ENCODE assay signal across 8 cellular contexts in the genomic region with DNA sequence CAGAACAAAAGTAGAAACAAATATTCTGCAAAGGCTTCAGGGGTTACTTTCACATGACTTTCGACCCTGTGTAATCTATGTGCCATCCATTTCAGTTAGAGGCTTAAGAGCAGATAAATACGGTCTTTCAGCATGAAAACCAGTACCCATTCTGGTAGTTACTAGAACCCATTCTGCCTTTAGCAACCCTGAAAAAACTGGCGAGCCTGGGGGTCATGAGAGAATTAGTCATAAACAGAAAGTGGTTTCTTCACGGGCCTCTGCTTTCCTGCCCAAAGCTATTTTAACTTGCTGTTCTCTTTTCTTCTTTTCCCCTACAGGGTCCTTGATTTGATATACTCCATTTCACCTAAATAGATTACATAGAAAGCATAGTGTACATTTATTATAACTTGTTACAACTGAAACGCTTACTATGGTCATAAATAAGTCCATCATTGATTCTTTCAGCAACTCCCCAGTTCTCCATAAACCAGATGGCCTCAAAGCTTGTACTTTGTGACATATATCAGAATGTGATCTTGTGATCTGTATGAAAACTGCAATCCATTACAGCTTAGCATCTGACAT. TPM values are rescaled to one million over a fixed set of nuclear protein-coding genes. Genes with fewer than 3 reads are reported as not detected.
DNase-seq lines count a peak whose midpoint lies in the region; ATAC-seq and TF ChIP-seq lines count a peak whose summit lies in the region.

No MANE protein-coding gene starts in this region.

- peaks cover 8% of the 10 kb centered on the region for H3K36me3 Mint-ChIP-seq in natural killer cell

- no peaks in the 10 kb centered on the region for H3K9me3 Mint-ChIP-seq in natural killer cell

- no peak for TF ChIP-seq CTCF in natural killer cell (IDR thresholded peaks at IDR 0.05)

- H3K4me3 Mint-ChIP-seq in natural killer cell = no peak overlapping the region

- in situ Hi-C loops in SK-MEL-5 (cut with HindIII; ENCODE audit: low pct_unique_long_range_greater_than_20kb, low sequenced_read_pairs) = no loop called here

- peak; percentile 60 for ATAC-seq in HG02943 (IDR thresholded peaks at IDR 0.05; ENCODE audit: low read depth, unreplicated experiment)
- peak; percentile 43 to 77 (median 56) for ATAC-seq in natural killer cell
- no peak for ATAC-seq in sciatic nerve

- H3K4me1 Mint-ChIP-seq in natural killer cell = peaks cover 21 to 23% of the 10 kb centered on the region in 2 donors

- H3K27ac Mint-ChIP-seq in natural killer cell = peak overlapping the region; percentile 51 to 91

- H3K27me3 Mint-ChIP-seq in natural killer cell (ENCODE audit: low read depth in 2 of 2) = no peaks in the 10 kb centered on the region

- DNase-seq in activated CD4-positive, alpha-beta T cell treated with anti-CD3 and anti-CD28 coated beads for 48 hours = peak; percentile 21
- no peak for DNase-seq in activated CD4-positive, alpha-beta T cell treated with anti-CD3 and anti-CD28 coated beads, Interleukin-2, amount 50 U/mL, for 48 hours
- DNase-seq in SK-MEL-5 (ENCODE audit: low read depth, low spot score) = peak; percentile 90
- no peak for DNase-seq in natural killer cell
- no peak for DNase-seq in DMS114 treated with DMSO at 0.1 percent for 48 hours (lab: John Stamatoyannopoulos, UW; ENCODE audit: unreplicated experiment)
- DNase-seq in NCI-H345 (lab: John Stamatoyannopoulos, UW) = no peak
- DNase-seq in sciatic nerve (ENCODE audit: low spot score) = no peak

- intact Hi-C loops in natural killer cell (cut with micrococcal nuclease) (loop anchor here (2.0 kb wide), 1 partner anchor 14 kb away; no protein-coding TSS in a partner anchor), sciatic nerve (cut with DNase I) (no loop called here)

RNA-seq across cellular contexts. Expression of gene WDFY1, which starts 48.3 kb away (rescaled TPM):
- total RNA-seq in SK-MEL-5 (2014; rRNA removed; shearing (Covaris generic)) = 156 and 162 TPM in 2 replicates
- 70.4 and 86.6 TPM in 2 replicates for polyA plus RNA-seq in SK-MEL-5 (2015; cell fraction: cytosol; rRNA removed)
- 196 and 310 TPM in 2 replicates for polyA plus RNA-seq in SK-MEL-5 (2015; cell fraction: nucleus; rRNA removed)
- total RNA-seq in natural killer cell (10 to 100 TPM; 90.2 to 96.2 (median 92.0) TPM), sciatic nerve (48.6 TPM)

RNA-seq across cellular contexts. Expression of gene AP1S3, which starts 59.5 kb away (rescaled TPM):
- total RNA-seq in SK-MEL-5 (2014; rRNA removed; shearing (Covaris generic)) = 12.7 and 15.5 TPM in 2 replicates
- polyA plus RNA-seq in SK-MEL-5 (2015; cell fraction: cytosol; rRNA removed) = 20.7 and 26.9 TPM in 2 replicates
- 6.3 and 8.1 TPM in 2 replicates for polyA plus RNA-seq in SK-MEL-5 (2015; cell fraction: nucleus; rRNA removed)
- total RNA-seq in natural killer cell (1 to 10 TPM; 4.5 to 5.2 (median 5.0) TPM), sciatic nerve (5.8 TPM)

Comparison
In these comparisons a context has a peak if more than half of its experiments do, and no peak if none do; other contexts are left out.
1. DNase-seq: peak in activated CD4-positive, alpha-beta T cell treated with anti-CD3 and anti-CD28 coated beads for 48 hours (single experiment) and SK-MEL-5 (single experiment); none in activated CD4-positive, alpha-beta T cell treated with anti-CD3 and anti-CD28 coated beads, Interleukin-2, amount 50 U/mL, for 48 hours (0 of 2), natural killer cell (single experiment), DMS114 treated with DMSO at 0.1 percent for 48 hours (single experiment), NCI-H345 (single experiment) and sciatic nerve (single experiment).